In the genomic region with DNA sequence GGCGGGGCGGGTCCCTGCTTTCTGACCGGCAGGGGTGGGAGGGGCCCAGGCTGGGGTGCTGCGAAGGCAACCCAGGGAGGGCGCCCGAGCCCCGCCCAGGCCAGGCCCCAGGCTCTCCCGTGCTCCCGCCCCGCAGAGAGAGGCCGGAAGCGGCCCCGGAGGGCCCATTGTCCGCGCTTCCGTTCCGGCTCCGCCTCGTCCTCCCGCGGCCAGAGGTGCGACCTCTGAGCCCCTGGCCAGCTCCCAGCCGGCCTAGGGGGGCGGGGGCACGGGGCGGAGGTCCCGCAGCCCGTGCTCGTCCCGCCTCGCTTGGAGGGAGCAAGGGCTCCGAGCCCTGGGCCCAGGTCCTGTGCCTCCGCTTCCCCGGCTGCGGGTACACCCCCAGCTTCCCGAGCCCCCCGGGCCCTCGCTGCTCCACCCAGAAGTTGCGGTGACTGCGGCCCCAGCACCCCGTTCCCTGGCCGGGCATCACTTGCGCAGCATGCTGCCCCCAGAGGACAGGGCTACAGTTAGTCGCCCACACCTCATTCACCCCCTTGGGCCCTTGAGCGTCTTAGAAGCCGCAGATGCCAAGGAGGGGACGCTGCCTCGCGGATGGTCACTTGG, we compare ENCODE assay signal across 1 cellular context.
TF ChIP-seq lines count a peak whose summit lies in the region.

No MANE protein-coding gene starts in this region.

TF ChIP-seq in K562, 482 proteins besides CTCF, POLR2A, EP300 and RAD21 (continued from another document and continues in another):
- TF ChIP-seq, protein P1, sequence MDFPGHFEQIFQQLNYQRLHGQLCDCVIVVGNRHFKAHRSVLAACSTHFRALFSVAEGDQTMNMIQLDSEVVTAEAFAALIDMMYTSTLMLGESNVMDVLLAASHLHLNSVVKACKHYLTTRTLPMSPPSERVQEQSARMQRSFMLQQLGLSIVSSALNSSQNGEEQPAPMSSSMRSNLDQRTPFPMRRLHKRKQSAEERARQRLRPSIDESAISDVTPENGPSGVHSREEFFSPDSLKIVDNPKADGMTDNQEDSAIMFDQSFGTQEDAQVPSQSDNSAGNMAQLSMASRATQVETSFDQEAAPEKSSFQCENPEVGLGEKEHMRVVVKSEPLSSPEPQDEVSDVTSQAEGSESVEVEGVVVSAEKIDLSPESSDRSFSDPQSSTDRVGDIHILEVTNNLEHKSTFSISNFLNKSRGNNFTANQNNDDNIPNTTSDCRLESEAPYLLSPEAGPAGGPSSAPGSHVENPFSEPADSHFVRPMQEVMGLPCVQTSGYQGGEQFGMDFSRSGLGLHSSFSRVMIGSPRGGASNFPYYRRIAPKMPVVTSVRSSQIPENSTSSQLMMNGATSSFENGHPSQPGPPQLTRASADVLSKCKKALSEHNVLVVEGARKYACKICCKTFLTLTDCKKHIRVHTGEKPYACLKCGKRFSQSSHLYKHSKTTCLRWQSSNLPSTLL (IDR thresholded peaks at IDR 0.05): no peak
- TF ChIP-seq ZNF695 (CRISPR knock-in tag; IDR thresholded peaks at IDR 0.05) (no peak), BHLHE40 (IDR thresholded peaks at IDR 0.05; ENCODE audit: low read length) (peak; percentile 22; the same call in 1 of the 2 replicates), SREBF1 (IDR thresholded peaks at IDR 0.05; ENCODE audit: borderline replicate concordance, low read depth, low read length) (no peak), ZNF668 (CRISPR knock-in tag; IDR thresholded peaks at IDR 0.05) (no peak), TCF3 (CRISPR knock-in tag; IDR thresholded peaks at IDR 0.05) (no peak), C11orf30 (IDR thresholded peaks at IDR 0.05; ENCODE audit: low read depth) (no peak; the same call in 1 of the 2 replicates), ESRRA (IDR thresholded peaks at IDR 0.05; ENCODE audit: borderline replicate concordance, low read depth) (peak; percentile 50; the same call in 1 of the 2 replicates), NCOA1 (IDR thresholded peaks at IDR 0.05; ENCODE audit: low read depth) (peak; percentile 65; the same call in 1 of the 2 replicates), NR4A1 (CRISPR knock-in tag; IDR thresholded peaks at IDR 0.05) (no peak), NR4A1 (tag; IDR thresholded peaks at IDR 0.05) (no peak), ZNF3 (CRISPR knock-in tag; IDR thresholded peaks at IDR 0.05) (no peak), ZNF764 (CRISPR knock-in tag; IDR thresholded peaks at IDR 0.05; ENCODE audit: low read depth) (no peak), TBP (optimal IDR thresholded peaks at IDR 0.05; ENCODE audit: low read depth, low read length) (no peak), CREM (IDR thresholded peaks at IDR 0.05; ENCODE audit: low read depth) (no peak), NR2C2 (CRISPR knock-in tag; IDR thresholded peaks at IDR 0.05) (no peak), NR2C2 (tag; IDR thresholded peaks at IDR 0.05) (0 out of 2 replicates have a peak, but pooled peaks have one; percentile 14), HMGN3 (IDR thresholded peaks at IDR 0.05; ENCODE audit: borderline replicate concordance, extremely low read depth, insufficient read length, low read depth, low read length) (peak; percentile 65), NFRKB (IDR thresholded peaks at IDR 0.05; ENCODE audit: low read depth) (0 out of 2 replicates have a peak, but pooled peaks have one; percentile 36), ZBTB8A (IDR thresholded peaks at IDR 0.05; ENCODE audit: partially characterized antibody) (no peak), HDGF (IDR thresholded peaks at IDR 0.05) (no peak), NFE2 (IDR thresholded peaks at IDR 0.05; ENCODE audit: low read depth) (no peak), ZBTB1 (CRISPR knock-in tag; IDR thresholded peaks at IDR 0.05; ENCODE audit: borderline replicate concordance, low read depth) (0 out of 2 replicates have a peak, but pooled peaks have one; percentile 17), GABPB1 (CRISPR knock-in tag; IDR thresholded peaks at IDR 0.05) (peak; percentile 89), ZNF347 (CRISPR knock-in tag; IDR thresholded peaks at IDR 0.05; ENCODE audit: low read depth) (no peak), L3MBTL2 (IDR thresholded peaks at IDR 0.05) (peak; percentile 78), EWSR1 (IDR thresholded peaks at IDR 0.05; ENCODE audit: borderline replicate concordance, low read depth, partially characterized antibody) (no peak), WHSC1 (IDR thresholded peaks at IDR 0.05; ENCODE audit: low read length) (no peak), ADNP (tag; IDR thresholded peaks at IDR 0.05) (no peak), STAT5A (IDR thresholded peaks at IDR 0.05; ENCODE audit: borderline replicate concordance, low read length) (no peak), KLF6 (CRISPR knock-in tag; IDR thresholded peaks at IDR 0.05; ENCODE audit: borderline replicate concordance) (no peak), MYBL2 (IDR thresholded peaks at IDR 0.05; ENCODE audit: low read depth) (no peak), MYBL2 (CRISPR knock-in tag; IDR thresholded peaks at IDR 0.05; ENCODE audit: borderline replicate concordance) (no peak), ZC3H4 (CRISPR knock-in tag; IDR thresholded peaks at IDR 0.05; ENCODE audit: borderline replicate concordance) (no peak), ETV1 (tag; conservative IDR thresholded peaks at IDR 0.05; ENCODE audit: low read depth) (peak; percentile 62; the same call in 1 of the 2 replicates), ZNF589 (CRISPR knock-in tag; IDR thresholded peaks at IDR 0.05; ENCODE audit: low read depth) (no peak)
- TF ChIP-seq, protein P2, sequence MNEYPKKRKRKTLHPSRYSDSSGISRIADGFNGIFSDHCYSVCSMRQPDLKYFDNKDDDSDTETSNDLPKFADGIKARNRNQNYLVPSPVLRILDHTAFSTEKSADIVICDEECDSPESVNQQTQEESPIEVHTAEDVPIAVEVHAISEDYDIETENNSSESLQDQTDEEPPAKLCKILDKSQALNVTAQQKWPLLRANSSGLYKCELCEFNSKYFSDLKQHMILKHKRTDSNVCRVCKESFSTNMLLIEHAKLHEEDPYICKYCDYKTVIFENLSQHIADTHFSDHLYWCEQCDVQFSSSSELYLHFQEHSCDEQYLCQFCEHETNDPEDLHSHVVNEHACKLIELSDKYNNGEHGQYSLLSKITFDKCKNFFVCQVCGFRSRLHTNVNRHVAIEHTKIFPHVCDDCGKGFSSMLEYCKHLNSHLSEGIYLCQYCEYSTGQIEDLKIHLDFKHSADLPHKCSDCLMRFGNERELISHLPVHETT (CRISPR knock-in tag; conservative IDR thresholded peaks at IDR 0.05 in 1 of 2, IDR thresholded peaks at IDR 0.05 in 1 of 2): peak in 1 of 2 experiments; percentile 46; a peak in 1 of 4 replicates
- TF ChIP-seq, protein P3, sequence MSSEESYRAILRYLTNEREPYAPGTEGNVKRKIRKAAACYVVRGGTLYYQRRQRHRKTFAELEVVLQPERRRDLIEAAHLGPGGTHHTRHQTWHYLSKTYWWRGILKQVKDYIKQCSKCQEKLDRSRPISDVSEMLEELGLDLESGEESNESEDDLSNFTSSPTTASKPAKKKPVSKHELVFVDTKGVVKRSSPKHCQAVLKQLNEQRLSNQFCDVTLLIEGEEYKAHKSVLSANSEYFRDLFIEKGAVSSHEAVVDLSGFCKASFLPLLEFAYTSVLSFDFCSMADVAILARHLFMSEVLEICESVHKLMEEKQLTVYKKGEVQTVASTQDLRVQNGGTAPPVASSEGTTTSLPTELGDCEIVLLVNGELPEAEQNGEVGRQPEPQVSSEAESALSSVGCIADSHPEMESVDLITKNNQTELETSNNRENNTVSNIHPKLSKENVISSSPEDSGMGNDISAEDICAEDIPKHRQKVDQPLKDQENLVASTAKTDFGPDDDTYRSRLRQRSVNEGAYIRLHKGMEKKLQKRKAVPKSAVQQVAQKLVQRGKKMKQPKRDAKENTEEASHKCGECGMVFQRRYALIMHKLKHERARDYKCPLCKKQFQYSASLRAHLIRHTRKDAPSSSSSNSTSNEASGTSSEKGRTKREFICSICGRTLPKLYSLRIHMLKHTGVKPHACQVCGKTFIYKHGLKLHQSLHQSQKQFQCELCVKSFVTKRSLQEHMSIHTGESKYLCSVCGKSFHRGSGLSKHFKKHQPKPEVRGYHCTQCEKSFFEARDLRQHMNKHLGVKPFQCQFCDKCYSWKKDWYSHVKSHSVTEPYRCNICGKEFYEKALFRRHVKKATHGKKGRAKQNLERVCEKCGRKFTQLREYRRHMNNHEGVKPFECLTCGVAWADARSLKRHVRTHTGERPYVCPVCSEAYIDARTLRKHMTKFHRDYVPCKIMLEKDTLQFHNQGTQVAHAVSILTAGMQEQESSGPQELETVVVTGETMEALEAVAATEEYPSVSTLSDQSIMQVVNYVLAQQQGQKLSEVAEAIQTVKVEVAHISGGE (CRISPR knock-in tag; IDR thresholded peaks at IDR 0.05): peak; percentile 85 to 97 (median 90); a peak in 5 of 6 replicates
- TF ChIP-seq, protein P4, sequence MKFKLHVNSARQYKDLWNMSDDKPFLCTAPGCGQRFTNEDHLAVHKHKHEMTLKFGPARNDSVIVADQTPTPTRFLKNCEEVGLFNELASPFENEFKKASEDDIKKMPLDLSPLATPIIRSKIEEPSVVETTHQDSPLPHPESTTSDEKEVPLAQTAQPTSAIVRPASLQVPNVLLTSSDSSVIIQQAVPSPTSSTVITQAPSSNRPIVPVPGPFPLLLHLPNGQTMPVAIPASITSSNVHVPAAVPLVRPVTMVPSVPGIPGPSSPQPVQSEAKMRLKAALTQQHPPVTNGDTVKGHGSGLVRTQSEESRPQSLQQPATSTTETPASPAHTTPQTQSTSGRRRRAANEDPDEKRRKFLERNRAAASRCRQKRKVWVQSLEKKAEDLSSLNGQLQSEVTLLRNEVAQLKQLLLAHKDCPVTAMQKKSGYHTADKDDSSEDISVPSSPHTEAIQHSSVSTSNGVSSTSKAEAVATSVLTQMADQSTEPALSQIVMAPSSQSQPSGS (CRISPR knock-in tag; IDR thresholded peaks at IDR 0.05): no peak
- TF ChIP-seq, protein P5, sequence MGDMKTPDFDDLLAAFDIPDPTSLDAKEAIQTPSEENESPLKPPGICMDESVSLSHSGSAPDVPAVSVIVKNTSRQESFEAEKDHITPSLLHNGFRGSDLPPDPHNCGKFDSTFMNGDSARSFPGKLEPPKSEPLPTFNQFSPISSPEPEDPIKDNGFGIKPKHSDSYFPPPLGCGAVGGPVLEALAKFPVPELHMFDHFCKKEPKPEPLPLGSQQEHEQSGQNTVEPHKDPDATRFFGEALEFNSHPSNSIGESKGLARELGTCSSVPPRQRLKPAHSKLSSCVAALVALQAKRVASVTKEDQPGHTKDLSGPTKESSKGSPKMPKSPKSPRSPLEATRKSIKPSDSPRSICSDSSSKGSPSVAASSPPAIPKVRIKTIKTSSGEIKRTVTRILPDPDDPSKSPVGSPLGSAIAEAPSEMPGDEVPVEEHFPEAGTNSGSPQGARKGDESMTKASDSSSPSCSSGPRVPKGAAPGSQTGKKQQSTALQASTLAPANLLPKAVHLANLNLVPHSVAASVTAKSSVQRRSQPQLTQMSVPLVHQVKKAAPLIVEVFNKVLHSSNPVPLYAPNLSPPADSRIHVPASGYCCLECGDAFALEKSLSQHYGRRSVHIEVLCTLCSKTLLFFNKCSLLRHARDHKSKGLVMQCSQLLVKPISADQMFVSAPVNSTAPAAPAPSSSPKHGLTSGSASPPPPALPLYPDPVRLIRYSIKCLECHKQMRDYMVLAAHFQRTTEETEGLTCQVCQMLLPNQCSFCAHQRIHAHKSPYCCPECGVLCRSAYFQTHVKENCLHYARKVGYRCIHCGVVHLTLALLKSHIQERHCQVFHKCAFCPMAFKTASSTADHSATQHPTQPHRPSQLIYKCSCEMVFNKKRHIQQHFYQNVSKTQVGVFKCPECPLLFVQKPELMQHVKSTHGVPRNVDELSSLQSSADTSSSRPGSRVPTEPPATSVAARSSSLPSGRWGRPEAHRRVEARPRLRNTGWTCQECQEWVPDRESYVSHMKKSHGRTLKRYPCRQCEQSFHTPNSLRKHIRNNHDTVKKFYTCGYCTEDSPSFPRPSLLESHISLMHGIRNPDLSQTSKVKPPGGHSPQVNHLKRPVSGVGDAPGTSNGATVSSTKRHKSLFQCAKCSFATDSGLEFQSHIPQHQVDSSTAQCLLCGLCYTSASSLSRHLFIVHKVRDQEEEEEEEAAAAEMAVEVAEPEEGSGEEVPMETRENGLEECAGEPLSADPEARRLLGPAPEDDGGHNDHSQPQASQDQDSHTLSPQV (IDR thresholded peaks at IDR 0.05): peak; percentile 60; the same call in 1 of the 2 replicates
- TF ChIP-seq, protein P6, sequence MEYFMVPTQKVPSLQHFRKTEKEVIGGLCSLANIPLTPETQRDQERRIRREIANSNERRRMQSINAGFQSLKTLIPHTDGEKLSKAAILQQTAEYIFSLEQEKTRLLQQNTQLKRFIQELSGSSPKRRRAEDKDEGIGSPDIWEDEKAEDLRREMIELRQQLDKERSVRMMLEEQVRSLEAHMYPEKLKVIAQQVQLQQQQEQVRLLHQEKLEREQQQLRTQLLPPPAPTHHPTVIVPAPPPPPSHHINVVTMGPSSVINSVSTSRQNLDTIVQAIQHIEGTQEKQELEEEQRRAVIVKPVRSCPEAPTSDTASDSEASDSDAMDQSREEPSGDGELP (CRISPR knock-in tag; IDR thresholded peaks at IDR 0.05; ENCODE audit: borderline replicate concordance): peak; percentile 39; the same call in 1 of the 2 replicates
- TF ChIP-seq, protein P7, sequence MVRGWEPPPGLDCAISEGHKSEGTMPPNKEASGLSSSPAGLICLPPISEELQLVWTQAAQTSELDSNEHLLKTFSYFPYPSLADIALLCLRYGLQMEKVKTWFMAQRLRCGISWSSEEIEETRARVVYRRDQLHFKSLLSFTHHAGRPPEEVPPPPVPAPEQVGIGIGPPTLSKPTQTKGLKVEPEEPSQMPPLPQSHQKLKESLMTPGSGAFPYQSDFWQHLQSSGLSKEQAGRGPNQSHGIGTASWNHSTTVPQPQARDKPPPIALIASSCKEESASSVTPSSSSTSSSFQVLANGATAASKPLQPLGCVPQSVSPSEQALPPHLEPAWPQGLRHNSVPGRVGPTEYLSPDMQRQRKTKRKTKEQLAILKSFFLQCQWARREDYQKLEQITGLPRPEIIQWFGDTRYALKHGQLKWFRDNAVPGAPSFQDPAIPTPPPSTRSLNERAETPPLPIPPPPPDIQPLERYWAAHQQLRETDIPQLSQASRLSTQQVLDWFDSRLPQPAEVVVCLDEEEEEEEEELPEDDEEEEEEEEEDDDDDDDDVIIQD (CRISPR knock-in tag; IDR thresholded peaks at IDR 0.05): no peak
- TF ChIP-seq, protein P8, sequence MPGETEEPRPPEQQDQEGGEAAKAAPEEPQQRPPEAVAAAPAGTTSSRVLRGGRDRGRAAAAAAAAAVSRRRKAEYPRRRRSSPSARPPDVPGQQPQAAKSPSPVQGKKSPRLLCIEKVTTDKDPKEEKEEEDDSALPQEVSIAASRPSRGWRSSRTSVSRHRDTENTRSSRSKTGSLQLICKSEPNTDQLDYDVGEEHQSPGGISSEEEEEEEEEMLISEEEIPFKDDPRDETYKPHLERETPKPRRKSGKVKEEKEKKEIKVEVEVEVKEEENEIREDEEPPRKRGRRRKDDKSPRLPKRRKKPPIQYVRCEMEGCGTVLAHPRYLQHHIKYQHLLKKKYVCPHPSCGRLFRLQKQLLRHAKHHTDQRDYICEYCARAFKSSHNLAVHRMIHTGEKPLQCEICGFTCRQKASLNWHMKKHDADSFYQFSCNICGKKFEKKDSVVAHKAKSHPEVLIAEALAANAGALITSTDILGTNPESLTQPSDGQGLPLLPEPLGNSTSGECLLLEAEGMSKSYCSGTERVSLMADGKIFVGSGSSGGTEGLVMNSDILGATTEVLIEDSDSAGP (CRISPR knock-in tag; IDR thresholded peaks at IDR 0.05): no peak
- TF ChIP-seq, protein P9, sequence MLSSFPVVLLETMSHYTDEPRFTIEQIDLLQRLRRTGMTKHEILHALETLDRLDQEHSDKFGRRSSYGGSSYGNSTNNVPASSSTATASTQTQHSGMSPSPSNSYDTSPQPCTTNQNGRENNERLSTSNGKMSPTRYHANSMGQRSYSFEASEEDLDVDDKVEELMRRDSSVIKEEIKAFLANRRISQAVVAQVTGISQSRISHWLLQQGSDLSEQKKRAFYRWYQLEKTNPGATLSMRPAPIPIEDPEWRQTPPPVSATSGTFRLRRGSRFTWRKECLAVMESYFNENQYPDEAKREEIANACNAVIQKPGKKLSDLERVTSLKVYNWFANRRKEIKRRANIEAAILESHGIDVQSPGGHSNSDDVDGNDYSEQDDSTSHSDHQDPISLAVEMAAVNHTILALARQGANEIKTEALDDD (IDR thresholded peaks at IDR 0.05): no peak
